9 cellular contexts compared by ENCODE assay signal in the genomic region with DNA sequence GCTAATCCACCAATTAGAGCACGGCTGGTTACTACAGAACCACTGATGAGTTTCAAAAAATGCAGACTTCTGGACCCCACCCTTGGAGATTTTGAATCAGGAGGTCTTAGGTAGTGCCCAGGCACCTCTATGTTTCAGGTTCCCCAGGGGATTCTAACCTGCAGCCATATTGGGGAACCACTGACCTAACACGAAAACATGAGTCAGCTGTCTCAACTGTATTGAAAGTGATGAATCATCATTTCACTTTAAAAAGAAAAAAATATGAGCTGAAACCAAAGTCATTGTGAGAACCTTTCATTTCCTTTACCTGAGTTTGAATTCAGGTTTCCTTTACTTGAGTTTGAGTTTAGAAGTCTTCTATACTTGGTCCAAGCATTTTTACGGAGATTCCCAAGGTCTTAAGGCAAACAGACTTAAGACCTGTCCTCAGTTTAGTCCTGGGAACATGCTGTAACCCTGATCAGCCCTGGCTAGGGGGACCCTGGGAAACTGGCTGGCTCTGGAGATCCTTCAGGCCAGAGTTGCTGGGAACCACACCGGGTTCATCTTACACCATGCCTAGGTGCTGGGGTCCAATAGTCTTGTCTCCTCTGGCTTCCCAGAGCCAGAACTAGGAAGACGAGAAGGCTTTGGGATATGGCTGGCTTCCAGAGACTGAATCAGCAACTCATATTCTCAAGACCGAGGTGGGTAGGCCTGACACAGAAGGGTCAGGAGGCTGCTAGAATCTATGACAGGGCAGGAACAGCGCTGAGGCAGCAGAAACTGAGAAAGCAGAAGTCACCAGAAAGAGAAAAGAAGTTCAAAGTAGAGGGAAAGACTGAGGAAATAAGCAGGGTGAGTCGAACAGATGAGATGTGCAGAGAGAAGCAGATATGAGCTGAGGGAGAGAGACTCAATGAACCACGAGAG. TPM values are rescaled to one million over a fixed set of nuclear protein-coding genes. Genes with fewer than 3 reads are reported as not detected.
DNase-seq lines count a peak whose midpoint lies in the region; ATAC-seq and TF ChIP-seq lines count a peak whose summit lies in the region.
"Had no signal": no experiment of that assay in that cellular context is flagged by ENCODE, and none has a peak within 500 bp of the region (broad histone marks: within the 10 kb centered on the region; RNA-seq: fewer than 3 reads in every experiment).

No MANE protein-coding gene starts in this region.

- H3K9me3 ChIP-seq in RWPE2 (ENCODE audit: severe bottlenecking), result no peaks in the 10 kb centered on the region
- no peaks in the 10 kb centered on the region for H3K9me3 ChIP-seq in esophagus squamous epithelium
- H3K9me3 ChIP-seq in spleen, result peaks cover 0 to 5% (median 0%) of the 10 kb centered on the region in 8 donors
- H3K9me3 ChIP-seq in CD4-positive, alpha-beta memory T cell (ENCODE audit: control insufficient read depth in 1 of 2, low read length in 2 of 2), result no peaks in the 10 kb centered on the region

- H3K27ac ChIP-seq in ACC112 (ENCODE audit: low read depth, low read length) (peak overlapping the region; percentile 98), RWPE2 (ENCODE audit: poor library complexity, severe bottlenecking) (peak overlapping the region; percentile 92), esophagus squamous epithelium (peak overlapping the region; percentile 9 to 66 (median 60)), spleen (peak overlapping the region in 7 of 8 donors; percentile 48 to 86 (median 83)), RWPE1 (no peak overlapping the region)
- no peak overlapping the region for H3K27ac ChIP-seq in CD4-positive, alpha-beta memory T cell (ENCODE audit: low read depth, low read length)

- H3K27me3 Mint-ChIP-seq in CD4-positive, alpha-beta memory T cell, result no peaks in the 10 kb centered on the region
- H3K27me3 Mint-ChIP-seq: central memory CD8-positive, alpha-beta T cell had no signal

- peak overlapping the region; percentile 56 for H3K4me3 ChIP-seq in ACC112 (ENCODE audit: low read depth, low read length)
- H3K4me3 ChIP-seq in RWPE2 (ENCODE audit: severe bottlenecking), result no peak overlapping the region
- no peak overlapping the region for H3K4me3 ChIP-seq in esophagus squamous epithelium
- H3K4me3 ChIP-seq in spleen, result no peak overlapping the region
- H3K4me3 ChIP-seq in CD4-positive, alpha-beta memory T cell (ENCODE audit: low read length in 2 of 2), result no peak overlapping the region

- H2AFZ ChIP-seq in ACC112 (ENCODE audit: low read length, unreplicated experiment), result peak overlapping the region; percentile 94

- peak overlapping the region in 1 of 8 donors; percentile 57 for H3K4me3 Mint-ChIP-seq in CD4-positive, alpha-beta memory T cell
- H3K4me3 Mint-ChIP-seq: central memory CD8-positive, alpha-beta T cell had no signal

- peaks cover 8 to 16% (median 10%) of the 10 kb centered on the region in 4 donors for H3K4me1 Mint-ChIP-seq in CD4-positive, alpha-beta memory T cell

- H3K27me3 ChIP-seq in ACC112 (ENCODE audit: insufficient read depth, low read length), result no peaks in the 10 kb centered on the region
- H3K27me3 ChIP-seq in RWPE2 (ENCODE audit: insufficient read depth, poor library complexity, severe bottlenecking), result no peaks in the 10 kb centered on the region
- H3K27me3 ChIP-seq in esophagus squamous epithelium, result no peaks in the 10 kb centered on the region
- no peaks in the 10 kb centered on the region for H3K27me3 ChIP-seq in spleen (replicated peaks in 1 of 7)
- H3K27me3 ChIP-seq in CD4-positive, alpha-beta memory T cell (ENCODE audit: insufficient read depth, low read length), result no peaks in the 10 kb centered on the region

- H3K4me1 ChIP-seq in ACC112 (ENCODE audit: control insufficient read depth, insufficient read depth, low read length, unreplicated experiment) (peaks cover 17% of the 10 kb centered on the region), RWPE2 (ENCODE audit: insufficient read depth, poor library complexity, severe bottlenecking) (peaks cover 17% of the 10 kb centered on the region), esophagus squamous epithelium (peaks cover 0 to 16% (median 4%) of the 10 kb centered on the region in 3 donors), spleen (peaks cover 0 to 22% (median 11%) of the 10 kb centered on the region in 6 donors)
- H3K4me1 ChIP-seq in CD4-positive, alpha-beta memory T cell (ENCODE audit: insufficient read depth, low read length), result peaks cover 10% of the 10 kb centered on the region

- H3K36me3 ChIP-seq in ACC112 (ENCODE audit: insufficient read depth, low read length), result no peaks in the 10 kb centered on the region
- no peaks in the 10 kb centered on the region for H3K36me3 ChIP-seq in RWPE2 (ENCODE audit: low read depth)
- no peaks in the 10 kb centered on the region for H3K36me3 ChIP-seq in esophagus squamous epithelium
- no peaks in the 10 kb centered on the region for H3K36me3 ChIP-seq in spleen
- no peaks in the 10 kb centered on the region for H3K36me3 ChIP-seq in CD4-positive, alpha-beta memory T cell (ENCODE audit: insufficient read depth, low read length)

- WGBS in esophagus squamous epithelium, 2 donors, result 47 to 52% methylated on average over 8 to 9 of the region's 9 CpGs
- 43 to 56% (median 50%) methylated on average over 9 of the region's 9 CpGs for WGBS in spleen, 5 donors

- H3K79me2 ChIP-seq in ACC112 (ENCODE audit: control insufficient read depth, insufficient read depth, low read length, unreplicated experiment), result no peaks in the 10 kb centered on the region

- CTCF ChIA-PET in RWPE1 (lab: Yijun Ruan, JAX), result interaction anchor here (0.6 kb wide), 1 partner anchor 151 kb away, joined by 3 read pairs; no protein-coding TSS in a partner anchor
- CTCF ChIA-PET in CD4-positive, alpha-beta memory T cell (lab: Charles Lee; ENCODE audit: partially characterized antibody), result interaction anchor here (1.1 to 1.4 kb wide), 3 partner anchors 25 to 107 kb away, joined by 3 to 4 read pairs (median 3); a partner anchor contains a TSS

- peaks cover 0 to 4% (median 2%) of the 10 kb centered on the region in 8 donors for H3K9me3 Mint-ChIP-seq in CD4-positive, alpha-beta memory T cell
- H3K9me3 Mint-ChIP-seq: central memory CD8-positive, alpha-beta T cell had no signal

- H3K36me3 Mint-ChIP-seq in CD4-positive, alpha-beta memory T cell, result peaks cover 0 to 3% of the 10 kb centered on the region in 2 donors

- peak overlapping the region in 3 of 7 donors; percentile 22 to 95 (median 44) for H3K27ac Mint-ChIP-seq in CD4-positive, alpha-beta memory T cell

- ATAC-seq in GM18873 (IDR thresholded peaks at IDR 0.05; ENCODE audit: low FRiP score, unreplicated experiment) (peak; percentile 86), HG03025 (IDR thresholded peaks at IDR 0.05; ENCODE audit: low FRiP score, unreplicated experiment) (peak; percentile 73), RWPE2 (ENCODE audit: low read depth) (peak; percentile 68)

- intact Hi-C loops in esophagus squamous epithelium (cut with DNase I), result no loop called here
- intact Hi-C loops in spleen (cut with DNase I; ENCODE audit: low total_unique reads), result no loop called here
- intact Hi-C loops in CD4-positive, alpha-beta memory T cell (cut with micrococcal nuclease), result no loop called here

- DNase-seq in RWPE2 (ENCODE audit: low spot score) (no peak), esophagus squamous epithelium (lab: John Stamatoyannopoulos, UW) (no peak), spleen (no peak), RWPE1 (ENCODE audit: low spot score) (no peak)
- DNase-seq in CD4-positive, alpha-beta memory T cell, result no peak

- TF ChIP-seq POLR2A in esophagus squamous epithelium (IDR thresholded peaks at IDR 0.05) (no peak), spleen (IDR thresholded peaks at IDR 0.05) (no peak)

- TF ChIP-seq CTCF in RWPE2 (IDR thresholded peaks at IDR 0.05; ENCODE audit: poor library complexity, severe bottlenecking), result no peak
- TF ChIP-seq CTCF in esophagus squamous epithelium (IDR thresholded peaks at IDR 0.05), result no peak
- TF ChIP-seq CTCF in spleen (IDR thresholded peaks at IDR 0.05 in 8 of 11, conservative IDR thresholded peaks at IDR 0.05 in 3 of 11), result no peak
- no peak for TF ChIP-seq CTCF in RWPE1 (conservative IDR thresholded peaks at IDR 0.05; ENCODE audit: low read depth)

- POLR2A ChIA-PET in RWPE1 (lab: Yijun Ruan, JAX; ENCODE audit: low non-redundant PET), result no interaction called here
- POLR2A ChIA-PET in CD4-positive, alpha-beta memory T cell (lab: Charles Lee; ENCODE audit: partially characterized antibody), result interaction anchor here (1.0 to 1.3 kb wide), 3 partner anchors 11 to 93 kb away, joined by 3 to 4 read pairs (median 3); a partner anchor contains a TSS

RNA-seq across cellular contexts. Expression of a gene that starts 16.5 kb away (rescaled TPM):
- total RNA-seq in esophagus squamous epithelium (1 to 10 TPM in 1 of 4 donors, under 1 TPM in 3; 0.23 to 3.6 (median 0.31) TPM), spleen (10 to 100 TPM; 12.0 to 29.3 (median 21.4) TPM)
- polyA plus RNA-seq in spleen, result 1 to 10 TPM; 2.0 to 3.0 (median 2.6) TPM
- 1 to 10 TPM in 1 of 2 experiments, under 1 TPM in 1; 0.90 to 1.1 TPM for total RNA-seq in CD4-positive, alpha-beta memory T cell
- polyA plus RNA-seq in CD4-positive, alpha-beta memory T cell, result 1 to 10 TPM; 1.1 TPM

RNA-seq across cellular contexts. Expression of a gene that starts 43.5 kb away (rescaled TPM):
- 1 to 10 TPM; 1.3 to 3.5 (median 2.2) TPM for total RNA-seq in esophagus squamous epithelium
- total RNA-seq in spleen, result 10 to 100 TPM; 24.2 to 34.8 (median 28.1) TPM
- polyA plus RNA-seq in spleen, result 1 to 10 TPM; 1.8 to 6.1 (median 1.9) TPM
- 10 to 100 TPM; 16.2 to 23.0 TPM for total RNA-seq in CD4-positive, alpha-beta memory T cell
- polyA plus RNA-seq in CD4-positive, alpha-beta memory T cell, result 10 to 100 TPM in 1 of 2 donors, 1 to 10 TPM in 1; 7.9 to 10.7 TPM

RNA-seq across cellular contexts. Expression of a gene that starts 56.1 kb away (rescaled TPM):
- 10 to 100 TPM; 13.4 to 25.6 (median 20.0) TPM for total RNA-seq in esophagus squamous epithelium
- 10 to 100 TPM; 12.8 to 20.7 (median 17.5) TPM for total RNA-seq in spleen
- polyA plus RNA-seq in spleen, result 10 to 100 TPM; 15.5 to 27.9 (median 21.3) TPM
- 10 to 100 TPM; 20.0 to 21.7 TPM for total RNA-seq in CD4-positive, alpha-beta memory T cell
- 100 to 1,000 TPM in 1 of 2 donors, 10 to 100 TPM in 1; 44.3 to 101 TPM for polyA plus RNA-seq in CD4-positive, alpha-beta memory T cell

Comparison
In these comparisons a context has a peak if more than half of its experiments do, and no peak if none do; other contexts are left out.
1. H3K27ac ChIP-seq: peak in ACC112 (single experiment), RWPE2 (single experiment), esophagus squamous epithelium (4 of 4) and spleen (7 of 8); none in RWPE1 (single experiment) and CD4-positive, alpha-beta memory T cell (single experiment).
2. Peak in every context shown above with its lines, with median percentiles within 50 percentile points of each other: ATAC-seq.